Comparison of ENCODE assay signal across 2 cellular contexts in genomic region chr2:79666430-79666829, GRCh38.
TF ChIP-seq lines count a peak whose summit lies in the region.

No MANE protein-coding gene starts in this region.

TF ChIP-seq in HepG2, 621 proteins besides CTCF, POLR2A, EP300 and RAD21 (continued from another document):
- TF ChIP-seq PAXIP1 (CRISPR knock-in tag; conservative IDR thresholded peaks at IDR 0.05) = no peak

TF ChIP-seq in K562, 482 proteins besides CTCF, POLR2A, EP300 and RAD21 (continued from another document):
- TF ChIP-seq MAFF (IDR thresholded peaks at IDR 0.05; ENCODE audit: low read length) (peak; percentile 63), ZNF316 (IDR thresholded peaks at IDR 0.05) (peak; percentile 72), MAFG (tag; conservative IDR thresholded peaks at IDR 0.05) (peak; percentile 38)
